In the genomic region with DNA sequence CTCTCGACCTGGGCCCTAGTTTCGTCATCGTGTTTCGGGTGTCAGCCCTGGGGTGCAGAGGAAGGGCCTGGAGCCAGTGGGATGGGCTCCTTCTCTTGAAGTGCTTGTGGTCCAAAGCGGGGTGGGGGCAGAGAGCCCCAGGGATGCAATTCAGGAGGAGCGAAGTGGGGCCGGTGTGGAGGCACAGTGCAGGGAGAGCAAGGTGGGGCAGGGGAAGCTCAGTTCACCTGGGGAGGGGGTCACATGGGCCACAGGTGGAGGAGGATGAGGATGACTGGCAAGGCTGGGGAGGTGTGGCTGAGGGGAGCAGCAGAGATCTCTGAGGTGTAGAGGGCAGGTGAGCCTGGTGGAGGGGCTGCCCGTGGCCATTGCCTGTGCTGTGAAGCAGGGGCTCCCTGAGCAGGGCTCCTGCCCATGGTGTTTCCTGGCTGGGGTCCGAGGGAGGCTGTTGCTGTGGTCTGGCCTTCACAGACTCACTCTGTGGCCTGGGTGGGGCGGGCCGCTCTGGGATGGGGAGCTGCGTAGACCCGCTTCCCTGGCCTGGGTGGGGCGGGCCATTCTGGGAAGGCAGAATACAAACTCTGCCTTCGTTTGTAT, we compare ENCODE assay signal across 23 cellular contexts. TPM values are rescaled to one million over a fixed set of nuclear protein-coding genes. Genes with fewer than 3 reads are reported as not detected.
A peak's percentile ranks its signal among the peaks of the same experiment; 100 is the strongest.
DNase-seq lines count a peak whose midpoint lies in the region; ATAC-seq, FAIRE-seq and TF ChIP-seq lines count a peak whose summit lies in the region.
"Had no signal": no experiment of that assay in that cellular context is flagged by ENCODE, and none has a peak within 500 bp of the region (broad histone marks: within the 10 kb centered on the region; RNA-seq: fewer than 3 reads in every experiment).

No MANE protein-coding gene starts in this region.

- no peaks in the 10 kb centered on the region for H3K9me3 ChIP-seq in H1 (ENCODE audit: insufficient read depth in 2 of 2, low read depth in 1 of 2, low read length in 1 of 2)
- no peaks in the 10 kb centered on the region for H3K9me3 ChIP-seq in neuronal stem cell (replicated peaks in 1 of 2; ENCODE audit: control insufficient read depth in 2 of 2, insufficient read depth in 1 of 2, low read depth in 1 of 2, low read length in 2 of 2)
- no peaks in the 10 kb centered on the region for H3K9me3 ChIP-seq in upper lobe of right lung
- H3K9me3 ChIP-seq in naive thymus-derived CD4-positive, alpha-beta T cell (ENCODE audit: control insufficient read depth in 2 of 3, low read length in 3 of 3) = no peaks in the 10 kb centered on the region
- H3K9me3 ChIP-seq: A549 had no signal

- H2BK5ac ChIP-seq in H1 (ENCODE audit: low read depth, low read length) (no peak overlapping the region), neuronal stem cell (ENCODE audit: low read length) (no peak overlapping the region)

- H2AK5ac ChIP-seq in H1 (ENCODE audit: low read depth, low read length) = no peak overlapping the region
- H2AK5ac ChIP-seq in neuronal stem cell (ENCODE audit: low read depth, low read length) = no peak overlapping the region

- no peaks in the 10 kb centered on the region for H3K79me2 ChIP-seq in H1 (ENCODE audit: control insufficient read depth in 1 of 2, insufficient read depth in 2 of 2, low read length in 2 of 2)

- no peaks in the 10 kb centered on the region for H3K36me3 Mint-ChIP-seq in naive thymus-derived CD4-positive, alpha-beta T cell

- H3K4ac ChIP-seq in H1 (replicated peaks; ENCODE audit: insufficient read length, low read depth, low read length) (no peak overlapping the region), neuronal stem cell (ENCODE audit: low read length) (no peak overlapping the region)

- H2BK20ac ChIP-seq in H1 (ENCODE audit: low read length) = no peak overlapping the region

- H3K23ac ChIP-seq in H1 (ENCODE audit: insufficient read length) = no peak overlapping the region
- no peak overlapping the region for H3K23ac ChIP-seq in neuronal stem cell (ENCODE audit: low read depth, low read length, poor library complexity)

- TF ChIP-seq EP300 in H1 (IDR thresholded peaks at IDR 0.05; ENCODE audit: borderline replicate concordance in 1 of 2, low read depth in 2 of 2, low read length in 2 of 2) = no peak

- H3K79me1 ChIP-seq in H1 (ENCODE audit: low read depth, low read length) (no peaks in the 10 kb centered on the region), neuronal stem cell (ENCODE audit: low read depth, low read length) (peaks cover 2% of the 10 kb centered on the region)

- H2BK120ac ChIP-seq in H1 (replicated peaks; ENCODE audit: low read depth, low read length) = no peak overlapping the region
- no peak overlapping the region for H2BK120ac ChIP-seq in neuronal stem cell (ENCODE audit: low read depth, low read length)

- TF ChIP-seq CTCF in H1 (IDR thresholded peaks at IDR 0.05; ENCODE audit: control extremely low read depth in 1 of 3, insufficient read depth in 1 of 3, low read depth in 1 of 3, low read length in 3 of 3) = no peak
- TF ChIP-seq CTCF in upper lobe of right lung (IDR thresholded peaks at IDR 0.05) = no peak

- H3K4me3 Mint-ChIP-seq in naive thymus-derived CD4-positive, alpha-beta T cell = no peak overlapping the region
- H3K4me3 Mint-ChIP-seq: CD4-positive, alpha-beta T cell; HFFc6 had no signal

- 0 out of 2 replicates have a peak overlapping the region, but pooled peaks have one; percentile 2 for H2BK12ac ChIP-seq in H1 (ENCODE audit: low read depth, low read length)
- no peak overlapping the region for H2BK12ac ChIP-seq in neuronal stem cell (ENCODE audit: low read length)

- no peak for TF ChIP-seq POLR2A in H1 (IDR thresholded peaks at IDR 0.05; ENCODE audit: control extremely low read depth in 1 of 2, low read depth in 2 of 2, low read length in 2 of 2)

- intact Hi-C loops in Right ventricle myocardium superior (cut with DNase I) (no loop called here), Right ventricle myocardium inferior (cut with DNase I) (no loop called here), upper lobe of right lung (cut with DNase I) (loop anchor here (10.0 kb wide), 1 partner anchor 506 kb away; no protein-coding TSS in a partner anchor)
- intact Hi-C loops in naive thymus-derived CD4-positive, alpha-beta T cell (cut with micrococcal nuclease) = loop anchor here in 1 of 2 donors (5.0 kb wide), 1 partner anchor 138 kb away; no protein-coding TSS in a partner anchor

- H3K4me1 ChIP-seq in H1 (replicated peaks in 1 of 4; ENCODE audit: control insufficient read depth in 3 of 4, insufficient read depth in 4 of 4, low read length in 3 of 4) = peaks cover 0 to 16% (median 8%) of the 10 kb centered on the region in 4 experiments; a peak in 6 of 7 replicates
- peaks cover 0 to 8% of the 10 kb centered on the region in 2 donors for H3K4me1 ChIP-seq in neuronal stem cell (ENCODE audit: control insufficient read depth in 2 of 2, insufficient read depth in 1 of 2, low read depth in 1 of 2, low read length in 2 of 2)
- no peaks in the 10 kb centered on the region for H3K4me1 ChIP-seq in upper lobe of right lung
- H3K4me1 ChIP-seq in naive thymus-derived CD4-positive, alpha-beta T cell (ENCODE audit: control insufficient read depth in 2 of 2, insufficient read depth in 2 of 2, low read length in 2 of 2) = no peaks in the 10 kb centered on the region

- H4K20me1 ChIP-seq in H1 (replicated peaks in 1 of 2; ENCODE audit: control insufficient read depth in 1 of 2, insufficient read depth in 2 of 2, low read length in 2 of 2) = peaks cover 0 to 1% of the 10 kb centered on the region in 2 experiments

- FAIRE-seq in H1 (lab: Jason Lieb, UNC) = no peak
- FAIRE-seq: A549, G401.6, GM12891, GM19239 had no signal

- H3K9ac ChIP-seq in H1 (replicated peaks in 1 of 4; ENCODE audit: extremely low read depth in 1 of 4, low read depth in 3 of 4, low read length in 3 of 4) = no peak overlapping the region
- H3K9ac ChIP-seq in neuronal stem cell (ENCODE audit: low read depth, low read length, poor library complexity) = no peak overlapping the region

- ATAC-seq in Right ventricle myocardium superior (ENCODE audit: poor library complexity) (no peak), Right ventricle myocardium inferior (no peak), upper lobe of right lung (no peak), GM21423 (IDR thresholded peaks at IDR 0.05; ENCODE audit: unreplicated experiment) (no peak)
- no peak for ATAC-seq in naive thymus-derived CD4-positive, alpha-beta T cell
- ATAC-seq: A549 had no signal

- 96% methylated on average over 15 of the region's 15 CpGs; no CpG with 5 or more reads in 1 of the 2 experiments for WGBS in H1 (ENCODE audit: extremely low coverage in 1 of 2, insufficient coverage in 1 of 2, insufficient read length in 1 of 2, insufficient replicate concordance in 2 of 2, low coverage in 1 of 2, low lambda C conversion rate in 2 of 2, missing lambda C conversion rate in 1 of 2), 2 experiments
- WGBS in neuronal stem cell (ENCODE audit: extremely low coverage in 2 of 2, insufficient read length in 2 of 2, insufficient replicate concordance in 1 of 2), 2 donors = no CpG with 5 or more reads among the region's 15 CpGs

- H3K18ac ChIP-seq in H1 (ENCODE audit: extremely low read depth, low read length) (no peak overlapping the region), neuronal stem cell (ENCODE audit: low read length) (no peak overlapping the region)

- no peak overlapping the region for H3K4me2 ChIP-seq in H1 (ENCODE audit: insufficient read depth in 1 of 2, low read depth in 2 of 2, low read length in 2 of 2)
- no peak overlapping the region for H3K4me2 ChIP-seq in neuronal stem cell (ENCODE audit: insufficient read depth, low read length, poor library complexity, severe bottlenecking)
- H3K4me2 ChIP-seq: A549 had no signal

- peaks cover 29 to 65% (median 41%) of the 10 kb centered on the region in 5 donors for H3K27me3 Mint-ChIP-seq in naive thymus-derived CD4-positive, alpha-beta T cell

- H3K36me3 ChIP-seq in H1 (ENCODE audit: control insufficient read depth in 2 of 4, insufficient read depth in 4 of 4, low read length in 3 of 4) = no peaks in the 10 kb centered on the region
- no peaks in the 10 kb centered on the region for H3K36me3 ChIP-seq in neuronal stem cell (replicated peaks in 1 of 2; ENCODE audit: control insufficient read depth in 2 of 2, insufficient read depth in 2 of 2, low read length in 2 of 2)
- no peaks in the 10 kb centered on the region for H3K36me3 ChIP-seq in upper lobe of right lung
- no peaks in the 10 kb centered on the region for H3K36me3 ChIP-seq in naive thymus-derived CD4-positive, alpha-beta T cell (ENCODE audit: control insufficient read depth in 2 of 3, insufficient read depth in 3 of 3, low read length in 3 of 3)

- H3K27me3 ChIP-seq in H1 (replicated peaks in 1 of 4; ENCODE audit: control insufficient read depth in 3 of 4, extremely low read depth in 1 of 4, insufficient read depth in 3 of 4, low read length in 3 of 4) (peaks cover 0 to 12% (median 9%) of the 10 kb centered on the region in 4 experiments; a peak in 6 of 7 replicates), neuronal stem cell (ENCODE audit: control insufficient read depth in 3 of 3, insufficient read depth in 3 of 3, low read depth in 1 of 3, low read length in 3 of 3) (peaks cover 0 to 62% (median 1%) of the 10 kb centered on the region in 3 experiments), upper lobe of right lung (peaks cover 5% of the 10 kb centered on the region)
- H3K27me3 ChIP-seq in naive thymus-derived CD4-positive, alpha-beta T cell (ENCODE audit: control insufficient read depth in 2 of 2, insufficient read depth in 2 of 2, low read length in 2 of 2) = no peaks in the 10 kb centered on the region

- no peak overlapping the region for H3K27ac Mint-ChIP-seq in naive thymus-derived CD4-positive, alpha-beta T cell
- H3K27ac Mint-ChIP-seq: CD4-positive, alpha-beta T cell; HFFc6 had no signal

- peaks cover 0 to 2% (median 0%) of the 10 kb centered on the region in 11 donors for H3K9me3 Mint-ChIP-seq in naive thymus-derived CD4-positive, alpha-beta T cell
- H3K9me3 Mint-ChIP-seq: CD4-positive, alpha-beta T cell; HFFc6 had no signal

- H3K4me1 Mint-ChIP-seq in naive thymus-derived CD4-positive, alpha-beta T cell = no peaks in the 10 kb centered on the region

- H2BK15ac ChIP-seq in H1 (ENCODE audit: low read length) = no peak overlapping the region
- peak overlapping the region; percentile 30 for H2BK15ac ChIP-seq in neuronal stem cell (ENCODE audit: low read length)

- peak overlapping the region; percentile 7; the same call in 1 of the 2 replicates for H4K8ac ChIP-seq in H1 (ENCODE audit: extremely low read depth, insufficient read depth, low read length)
- H4K8ac ChIP-seq in neuronal stem cell (ENCODE audit: low read depth, low read length) = no peak overlapping the region

- H3K23me2 ChIP-seq in H1 (ENCODE audit: low read depth, low read length) = no peaks in the 10 kb centered on the region

- H4K5ac ChIP-seq in H1 (ENCODE audit: insufficient read length, low read depth, low read length) = no peak overlapping the region

- H3K56ac ChIP-seq in H1 (replicated peaks; ENCODE audit: insufficient read length, low read depth, low read length) = no peak overlapping the region

- H3K14ac ChIP-seq in H1 (ENCODE audit: insufficient read length) (no peak overlapping the region), neuronal stem cell (ENCODE audit: low read length) (no peak overlapping the region)

- no peak overlapping the region for H3K27ac ChIP-seq in H1 (ENCODE audit: low read depth, low read length)
- no peak overlapping the region for H3K27ac ChIP-seq in neuronal stem cell (replicated peaks; ENCODE audit: low read length)
- no peak overlapping the region for H3K27ac ChIP-seq in upper lobe of right lung
- H3K27ac ChIP-seq in naive thymus-derived CD4-positive, alpha-beta T cell (ENCODE audit: low read depth, low read length) = no peak overlapping the region
- H3K27ac ChIP-seq: A549 had no signal

- no peak for TF ChIP-seq RAD21 in H1 (IDR thresholded peaks at IDR 0.05 in 1 of 2, conservative IDR thresholded peaks at IDR 0.05 in 1 of 2; ENCODE audit: low read depth in 2 of 2, low read length in 2 of 2)

- DNase-seq in Right ventricle myocardium superior (peak; percentile 17), Right ventricle myocardium inferior (ENCODE audit: missing footprints) (no peak), H1 (ENCODE audit: low read depth in 1 of 2, low spot score in 2 of 2) (no peak), neuronal stem cell (ENCODE audit: low spot score) (no peak), upper lobe of right lung (peak; percentile 49)
- DNase-seq in effector CD8-positive, alpha-beta T cell (lab: John Stamatoyannopoulos, UW) = no peak
- no peak for DNase-seq in naive thymus-derived CD4-positive, alpha-beta T cell
- DNase-seq: DMS79; GOT3; HFFc6; KBM-7; NCI-H1092; NCI-H1694; NCI-H2107; NCI-H226; NCI-H526 treated with DMSO at 0.1 percent for 48 hours; NK-92 treated with Interleukin-12 subunit alpha and Interleukin-12 subunit beta, amount 100 ng/mL, for 24 hours had no signal

- H2AFZ ChIP-seq in H1 (ENCODE audit: low read length) (no peak overlapping the region), neuronal stem cell (ENCODE audit: low read length) (no peak overlapping the region)

- POLR2A ChIA-PET in H1 (lab: Charles Lee; ENCODE audit: partially characterized antibody) = no interaction called here
- POLR2A ChIA-PET in naive thymus-derived CD4-positive, alpha-beta T cell (lab: Charles Lee) = no interaction called here

- no peak overlapping the region for H4K91ac ChIP-seq in H1 (replicated peaks; ENCODE audit: insufficient read length, low read length)
- H4K91ac ChIP-seq in neuronal stem cell (ENCODE audit: low read depth, low read length, poor library complexity) = no peak overlapping the region

- H3K4me3 ChIP-seq in H1 (ENCODE audit: extremely low read depth in 1 of 4, insufficient read depth in 2 of 4, low read depth in 3 of 4, low read length in 4 of 4) = no peak overlapping the region
- no peak overlapping the region for H3K4me3 ChIP-seq in neuronal stem cell (ENCODE audit: low read length in 2 of 2)
- H3K4me3 ChIP-seq in upper lobe of right lung = no peak overlapping the region
- H3K4me3 ChIP-seq in naive thymus-derived CD4-positive, alpha-beta T cell (ENCODE audit: low read length) = no peak overlapping the region
- H3K4me3 ChIP-seq: A549 had no signal

- CTCF ChIA-PET in H1 (lab: Charles Lee; ENCODE audit: partially characterized antibody) = interaction anchor here (1.0 kb wide), 1 partner anchor 39 kb away, joined by 3 read pairs; no protein-coding TSS in a partner anchor
- CTCF ChIA-PET in naive thymus-derived CD4-positive, alpha-beta T cell (lab: Charles Lee) = no interaction called here

RNA-seq across cellular contexts. Expression of a gene that starts 6.9 kb away (rescaled TPM):
- total RNA-seq in Right ventricle myocardium superior = 1.2 TPM
- total RNA-seq in Right ventricle myocardium inferior = 1.1 TPM
- 0.75 and 1.8 TPM in 2 replicates for total RNA-seq in H1 (2021; fragmentation: NEBNext Ultra II Directional; extraction: Animal tissue kit (Norgen Biotek cat#: 25700))
- polyA plus RNA-seq in H1 (2011; rRNA removed) = 0.36 and 0.57 TPM in 2 replicates
- 0.32 TPM for polyA plus RNA-seq in H1 (2011; cell fraction: cytosol; rRNA removed)
- 1.2 TPM for polyA plus RNA-seq in H1 (2011; cell fraction: nucleus; rRNA removed)
- polyA plus RNA-seq in H1 (2012, experiment 1 of 2) = 0.33 to 1.2 TPM (median 0.82 TPM) in 4 replicates
- polyA plus RNA-seq in H1 (2012, experiment 2 of 2) = 0.18 TPM
- 1.4 TPM for polyA plus RNA-seq in H1 (2013, experiment 1 of 2)
- 1.1 TPM for polyA plus RNA-seq in H1 (2013, experiment 2 of 2)
- polyA minus RNA-seq in H1 (2011; rRNA and poly(A)+ RNA removed) = 1.0 and 1.8 TPM in 2 replicates
- 1.3 TPM for polyA minus RNA-seq in H1 (2011; cell fraction: cytosol; rRNA and poly(A)+ RNA removed)
- 0.60 TPM for polyA minus RNA-seq in H1 (2011; cell fraction: nucleus; rRNA and poly(A)+ RNA removed)
- polyA plus RNA-seq in neuronal stem cell (2013, experiment 1 of 2) = 2.9 TPM
- 2.9 TPM for polyA plus RNA-seq in neuronal stem cell (2013, experiment 2 of 2)
- total RNA-seq in upper lobe of right lung = 7.2 TPM
- under 1 TPM in 1 of 5 experiments, not detected in 4; 0.10 TPM for total RNA-seq in naive thymus-derived CD4-positive, alpha-beta T cell
- polyA plus RNA-seq in naive thymus-derived CD4-positive, alpha-beta T cell = not detected
- total RNA-seq: CD4-positive, alpha-beta T cell had no signal

Comparison
In these comparisons a context has a peak if more than half of its experiments do, and no peak if none do; other contexts are left out.
1. DNase-seq: peak in Right ventricle myocardium superior (single experiment) and upper lobe of right lung (single experiment); none in Right ventricle myocardium inferior (single experiment), H1 (0 of 2), neuronal stem cell (single experiment), effector CD8-positive, alpha-beta T cell (single experiment) and naive thymus-derived CD4-positive, alpha-beta T cell (0 of 9).